8 cellular contexts compared by ENCODE assay signal in genomic region chr3:16290007-16290826, GRCh38. TPM values are rescaled to one million over a fixed set of nuclear protein-coding genes. Genes with fewer than 3 reads are reported as not detected.
DNase-seq lines count a peak whose midpoint lies in the region; ATAC-seq, FAIRE-seq and TF ChIP-seq lines count a peak whose summit lies in the region.

No MANE protein-coding gene starts in this region.

- no peaks in the 10 kb centered on the region for H3K27me3 ChIP-seq in Loucy (ENCODE audit: insufficient read depth, low read length, poor library complexity, severe bottlenecking)
- H3K27me3 ChIP-seq in testis, result no peaks in the 10 kb centered on the region

- FAIRE-seq in A549 (lab: Jason Lieb, UNC), result peak; percentile 43

- H3K79me2 ChIP-seq in Loucy (ENCODE audit: insufficient read depth, low read length), result peaks cover 7% of the 10 kb centered on the region; the same call in 1 of the 2 replicates

- peak; percentile 68 to 80; a peak in 4 of 6 replicates for ATAC-seq in A549
- peak; percentile 24 for ATAC-seq in T-helper 17 cell

- H3K9ac ChIP-seq in Loucy (ENCODE audit: low read depth, low read length, poor library complexity, severe bottlenecking), result peak overlapping the region; percentile 30

- H3K4me3 ChIP-seq in A549 (no peak overlapping the region), Loucy (ENCODE audit: low read length, poor library complexity, severe bottlenecking) (peak overlapping the region; percentile 48), coronary artery (no peak overlapping the region), testis (no peak overlapping the region)

- H4K20me1 ChIP-seq in Loucy (ENCODE audit: insufficient read depth, low read length, poor library complexity, severe bottlenecking), result no peaks in the 10 kb centered on the region

- peaks cover 9% of the 10 kb centered on the region; the same call in 1 of the 2 replicates for H3F3A ChIP-seq in Loucy (ENCODE audit: low read depth)

- TF ChIP-seq POLR2A in A549 (IDR thresholded peaks at IDR 0.05; ENCODE audit: low read length) (no peak), testis (IDR thresholded peaks at IDR 0.05) (no peak)

- intact Hi-C loops in testis (cut with DNase I; ENCODE audit: low total_unique reads), result no loop called here

- CTCF ChIA-PET in A549 (lab: Yijun Ruan, JAX), result interaction anchor here (0.6 to 7.6 kb wide), 60 partner anchors 9 to 1528 kb away, joined by 3 to 78 read pairs (median 4); partner anchors contain the start of genes DPH3 and OXNAD1
- CTCF ChIA-PET in GM10248 (lab: Yijun Ruan, JAX), result interaction anchor here (0.6 to 5.4 kb wide), 53 partner anchors 8 to 1128 kb away, joined by 3 to 72 read pairs (median 5); partner anchors contain the start of genes DPH3, OXNAD1 and RFTN1

- H3K4me3 Mint-ChIP-seq in T-helper 17 cell, result peak overlapping the region; percentile 96

- H2AFZ ChIP-seq in Loucy (ENCODE audit: low read length), result no peak overlapping the region

- H3K27ac ChIP-seq in A549 (0 out of 6 replicates have a peak overlapping the region, but pooled peaks of 1 of the 2 experiments have one; percentile 20), coronary artery (no peak overlapping the region), testis (no peak overlapping the region)

- no peak for TF ChIP-seq EP300 in A549 (IDR thresholded peaks at IDR 0.05)

- H3K36me3 ChIP-seq in Loucy (ENCODE audit: insufficient read depth, low read length) (peaks cover 31% of the 10 kb centered on the region), testis (ENCODE audit: low read depth, missing control alignments) (no peaks in the 10 kb centered on the region)

- H3K4me2 ChIP-seq in A549 (no peak overlapping the region), Loucy (ENCODE audit: low read depth, low read length, poor library complexity, severe bottlenecking) (peak overlapping the region; percentile 74)

- peaks cover 8% of the 10 kb centered on the region; the same call in 1 of the 3 replicates for H3K9me3 ChIP-seq in A549
- peaks cover 9% of the 10 kb centered on the region; the same call in 1 of the 2 replicates for H3K9me3 ChIP-seq in Loucy (ENCODE audit: insufficient read depth, low read depth, low read length)
- H3K9me3 ChIP-seq in T-helper 17 cell (ENCODE audit: control insufficient read depth, low read length, poor library complexity, severe bottlenecking), result no peaks in the 10 kb centered on the region
- H3K9me3 ChIP-seq in testis, result no peaks in the 10 kb centered on the region

- H3K4me1 ChIP-seq in A549 (no peaks in the 10 kb centered on the region), Loucy (ENCODE audit: insufficient read depth, low read length, poor library complexity, severe bottlenecking) (peaks cover 22% of the 10 kb centered on the region), testis (no peaks in the 10 kb centered on the region)

- peaks cover 13% of the 10 kb centered on the region for H3K36me3 Mint-ChIP-seq in T-helper 17 cell (ENCODE audit: low read depth)

- TF ChIP-seq RAD21 in A549 (conservative IDR thresholded peaks at IDR 0.05 in 1 of 2, IDR thresholded peaks at IDR 0.05 in 1 of 2), result peak; percentile 91 to 92

- DNase-seq in A549 (ENCODE audit: low read depth in 1 of 2, low spot score in 1 of 2), result peak; percentile 27 to 47
- DNase-seq in GM10248 (ENCODE audit: extremely low spot score), result peak; percentile 39
- DNase-seq in T-helper 17 cell, result peak in 1 of 3 donors; percentile 55
- DNase-seq in coronary artery (ENCODE audit: low spot score), result no peak
- DNase-seq in medulla oblongata (ENCODE audit: extremely low spot score), result peak; percentile 77
- DNase-seq in testis, result peak; percentile 58
- DNase-seq in epidermal melanocyte (ENCODE audit: insufficient read length, low spot score), result no peak

- H3K9me2 ChIP-seq in Loucy (replicated peaks; ENCODE audit: low read depth, low read length), result no peaks in the 10 kb centered on the region

- no peaks in the 10 kb centered on the region for H3K27me3 Mint-ChIP-seq in T-helper 17 cell

- WGBS in A549 (ENCODE audit: missing lambda C conversion rate), result 20% methylated on average over 3 of the region's 3 CpGs
- 66 to 73% methylated on average over 3 of the region's 3 CpGs for WGBS in testis, 2 donors

- H3K27ac Mint-ChIP-seq in T-helper 17 cell, result peak overlapping the region; percentile 95

- POLR2A ChIA-PET in A549 (lab: Yijun Ruan, JAX), result no interaction called here
- POLR2A ChIA-PET in GM10248 (lab: Yijun Ruan, JAX), result no interaction called here

- H3K4me1 Mint-ChIP-seq in T-helper 17 cell, result peaks cover 54% of the 10 kb centered on the region

- TF ChIP-seq CTCF in A549 (IDR thresholded peaks at IDR 0.05) (peak; percentile 94), GM10248 (IDR thresholded peaks at IDR 0.05; ENCODE audit: control extremely low read depth, extremely low read depth, low read depth, missing control alignments) (peak; percentile 88), Loucy (conservative IDR thresholded peaks at IDR 0.05; ENCODE audit: low read length) (peak; percentile 97), coronary artery (IDR thresholded peaks at IDR 0.05) (peak; percentile 47), testis (IDR thresholded peaks at IDR 0.05) (peak; percentile 64 to 67 (median 66))

TF ChIP-seq in A549, 52 proteins besides CTCF, POLR2A, EP300 and RAD21:
- TF ChIP-seq NR3C1 (IDR thresholded peaks at IDR 0.05) (no peak), HDAC2 (IDR thresholded peaks at IDR 0.05) (no peak), MAFK (IDR thresholded peaks at IDR 0.05; ENCODE audit: partially characterized antibody) (peak; percentile 3), NFE2L2 (conservative IDR thresholded peaks at IDR 0.05; ENCODE audit: low read length) (no peak), SMC3 (IDR thresholded peaks at IDR 0.05) (peak; percentile 93), SREBF2 (IDR thresholded peaks at IDR 0.05) (no peak), CHD4 (IDR thresholded peaks at IDR 0.05; ENCODE audit: borderline replicate concordance) (no peak), ZFP36 (IDR thresholded peaks at IDR 0.05; ENCODE audit: borderline replicate concordance, partially characterized antibody) (no peak), CEBPB (IDR thresholded peaks at IDR 0.05) (no peak), NPAS2 (CRISPR knock-in tag; IDR thresholded peaks at IDR 0.05; ENCODE audit: borderline replicate concordance) (no peak), CBX8 (IDR thresholded peaks at IDR 0.05) (no peak)
- TF ChIP-seq, protein P1, sequence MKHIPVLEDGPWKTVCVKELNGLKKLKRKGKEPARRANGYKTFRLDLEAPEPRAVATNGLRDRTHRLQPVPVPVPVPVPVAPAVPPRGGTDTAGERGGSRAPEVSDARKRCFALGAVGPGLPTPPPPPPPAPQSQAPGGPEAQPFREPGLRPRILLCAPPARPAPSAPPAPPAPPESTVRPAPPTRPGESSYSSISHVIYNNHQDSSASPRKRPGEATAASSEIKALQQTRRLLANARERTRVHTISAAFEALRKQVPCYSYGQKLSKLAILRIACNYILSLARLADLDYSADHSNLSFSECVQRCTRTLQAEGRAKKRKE (CRISPR knock-in tag; IDR thresholded peaks at IDR 0.05; ENCODE audit: low read depth), result no peak

RNA-seq across cellular contexts. Expression of gene OXNAD1, which starts 25.2 kb away (rescaled TPM):
- polyA plus RNA-seq in A549 (2011; rRNA removed) (24.2 and 25.9 TPM in 2 replicates), A549 (2017; fragmentation: RNase III; extraction: RNeasy Plus Mini Kit Qiagen cat#74134 plus additional on column Dnase treatment) (8.4 to 9.1 TPM (median 8.8 TPM) in 3 replicates), testis (ENCODE audit: insufficient read depth, low read depth, low replicate concordance) (11.8 TPM)
- polyA plus RNA-seq in A549 (2012; cell fraction: cytosol; rRNA removed), result 8.2 and 9.6 TPM in 2 replicates
- 4.2 and 5.4 TPM in 2 replicates for polyA plus RNA-seq in A549 (2012; cell fraction: nucleus; rRNA removed)
- 19.5 and 24.8 TPM in 2 replicates for polyA minus RNA-seq in A549 (2011; rRNA and poly(A)+ RNA removed)
- total RNA-seq in T-helper 17 cell (10 to 100 TPM; 73.1 to 89.3 TPM), testis (10 to 100 TPM; 27.3 to 31.2 TPM)

RNA-seq across cellular contexts. Expression of gene DPH3, which starts 25.5 kb away (rescaled TPM):
- polyA plus RNA-seq in A549 (2011; rRNA removed), result 34.7 and 37.5 TPM in 2 replicates
- polyA plus RNA-seq in A549 (2012; cell fraction: cytosol; rRNA removed), result 7.3 and 7.4 TPM in 2 replicates
- polyA plus RNA-seq in A549 (2012; cell fraction: nucleus; rRNA removed), result 1.7 and 2.7 TPM in 2 replicates
- polyA plus RNA-seq in A549 (2017; fragmentation: RNase III; extraction: RNeasy Plus Mini Kit Qiagen cat#74134 plus additional on column Dnase treatment), result 20.3 to 21.8 TPM (median 20.5 TPM) in 3 replicates
- polyA minus RNA-seq in A549 (2011; rRNA and poly(A)+ RNA removed), result 10.4 and 11.5 TPM in 2 replicates
- total RNA-seq in T-helper 17 cell, result 10 to 100 TPM; 16.1 to 22.8 TPM
- 10 to 100 TPM; 14.6 to 14.7 TPM for total RNA-seq in testis
- polyA plus RNA-seq in testis (ENCODE audit: insufficient read depth, low read depth, low replicate concordance), result 23.6 TPM

Comparison
In these comparisons a context has a peak if more than half of its experiments do, and no peak if none do; other contexts are left out.
1. DNase-seq: peak in A549 (2 of 2), GM10248 (single experiment), medulla oblongata (single experiment) and testis (single experiment); none in coronary artery (single experiment) and epidermal melanocyte (single experiment).
2. CTCF ChIP-seq: peak in every context shown above with its lines; median percentile 97 in Loucy; 94 in A549; 88 in GM10248; 66 in testis; 47 in coronary artery.